4 cellular contexts compared by ENCODE assay signal in genomic region chr9:25102204-25102603, GRCh38.
DNase-seq lines count a peak whose midpoint lies in the region; ATAC-seq and TF ChIP-seq lines count a peak whose summit lies in the region.
"Not testable (repeated sequence)": the region's sequence is repeated elsewhere in the genome, so short reads cannot be mapped to it uniquely, and the experiment has no call there.

No MANE protein-coding gene starts in this region.

- intact Hi-C loops in right cardiac atrium (cut with DNase I); sigmoid colon (cut with DNase I): not testable (repeated sequence)

- not testable (repeated sequence) for H3K18ac ChIP-seq in mesenchymal stem cell (ENCODE audit: low read depth in 1 of 2, low read length in 2 of 2)

- not testable (repeated sequence) for H2BK5ac ChIP-seq in mesenchymal stem cell (ENCODE audit: low read depth, low read length, poor library complexity, severe bottlenecking)

- H3K4me1 ChIP-seq in BLaER1: peaks cover 10% of the 10 kb centered on the region; the same call in 1 of the 2 replicates
- H3K4me1 ChIP-seq in right cardiac atrium (ENCODE audit: control insufficient read depth, insufficient read depth, low read length); mesenchymal stem cell (ENCODE audit: control insufficient read depth, insufficient read depth, low read depth, low read length); sigmoid colon: not testable (repeated sequence)

- not testable (repeated sequence) for H3K4me3 ChIP-seq in BLaER1; right cardiac atrium (ENCODE audit: low read length); mesenchymal stem cell (ENCODE audit: insufficient read depth in 1 of 2, low read depth in 1 of 2, low read length in 2 of 2); sigmoid colon

- not testable (repeated sequence) for ATAC-seq in right cardiac atrium

- TF ChIP-seq CTCF in sigmoid colon (IDR thresholded peaks at IDR 0.05): not testable (repeated sequence)

- H4K20me1 ChIP-seq in BLaER1: not testable (repeated sequence)

- H3K27me3 ChIP-seq in BLaER1; right cardiac atrium (ENCODE audit: control insufficient read depth, insufficient read depth); mesenchymal stem cell (ENCODE audit: control insufficient read depth in 1 of 2, insufficient read depth in 1 of 2, low read length in 2 of 2); sigmoid colon: not testable (repeated sequence)

- not testable (repeated sequence) for H3K27ac ChIP-seq in BLaER1; right cardiac atrium (ENCODE audit: low read length); mesenchymal stem cell (ENCODE audit: low read length, poor library complexity, severe bottlenecking); sigmoid colon

- H3K23ac ChIP-seq in mesenchymal stem cell (ENCODE audit: low read length in 2 of 2): not testable (repeated sequence)

- H3K36me3 ChIP-seq in BLaER1; mesenchymal stem cell (ENCODE audit: control insufficient read depth in 1 of 2, insufficient read depth in 2 of 2, low read depth in 1 of 2, low read length in 2 of 2); sigmoid colon: not testable (repeated sequence)

- not testable (repeated sequence) for H3K9me3 ChIP-seq in BLaER1; right cardiac atrium (ENCODE audit: control insufficient read depth, low read length); mesenchymal stem cell (ENCODE audit: control insufficient read depth, low read length); sigmoid colon

- WGBS in right cardiac atrium: 90% methylated on average over 8 of the region's 8 CpGs
- WGBS in mesenchymal stem cell: 90% methylated on average over 8 of the region's 8 CpGs
- 93 to 94% methylated on average over 8 of the region's 8 CpGs for WGBS in sigmoid colon, 2 donors

- peak overlapping the region; percentile 14 for H2AFZ ChIP-seq in mesenchymal stem cell (ENCODE audit: low read depth, low read length)

- peak overlapping the region; percentile 44; the same call in 1 of the 2 replicates for H3K4me2 ChIP-seq in BLaER1
- H3K4me2 ChIP-seq in mesenchymal stem cell (ENCODE audit: low read length, poor library complexity, severe bottlenecking): not testable (repeated sequence)

- not testable (repeated sequence) for H2BK12ac ChIP-seq in mesenchymal stem cell (ENCODE audit: low read length in 2 of 2)

- not testable (repeated sequence) for TF ChIP-seq POLR2A in sigmoid colon (IDR thresholded peaks at IDR 0.05)

- not testable (repeated sequence) for H3K79me1 ChIP-seq in mesenchymal stem cell (replicated peaks; ENCODE audit: low read length, poor library complexity, severe bottlenecking)

- H3K9ac ChIP-seq in BLaER1; mesenchymal stem cell (ENCODE audit: low read length): not testable (repeated sequence)

- not testable (repeated sequence) for H2BK120ac ChIP-seq in mesenchymal stem cell (ENCODE audit: low read depth, low read length)

- H2BK15ac ChIP-seq in mesenchymal stem cell (ENCODE audit: low read depth, poor library complexity, severe bottlenecking): not testable (repeated sequence)

- H3K4ac ChIP-seq in mesenchymal stem cell (ENCODE audit: low read depth in 1 of 2, low read length in 2 of 2): not testable (repeated sequence)

- not testable (repeated sequence) for H2AK5ac ChIP-seq in mesenchymal stem cell (ENCODE audit: low read length, severe bottlenecking)

- peak in 2 of 3 donors; percentile 17 to 27 for DNase-seq in right cardiac atrium
- DNase-seq in mesenchymal stem cell: not testable (repeated sequence)
- DNase-seq in sigmoid colon: peak; percentile 55

- not testable (repeated sequence) for H4K91ac ChIP-seq in mesenchymal stem cell (ENCODE audit: low read length)

- H3K14ac ChIP-seq in mesenchymal stem cell (ENCODE audit: low read length in 2 of 2): not testable (repeated sequence)

- TF ChIP-seq EP300 in sigmoid colon (IDR thresholded peaks at IDR 0.05): not testable (repeated sequence)

- H4K8ac ChIP-seq in mesenchymal stem cell (ENCODE audit: low read length): not testable (repeated sequence)
